ENCODE assay signal across 21 cellular contexts in genomic region chr6:131980791-131981623, GRCh38. TPM values are rescaled to one million over a fixed set of nuclear protein-coding genes. Genes with fewer than 3 reads are reported as not detected.
DNase-seq lines count a peak whose midpoint lies in the region; ATAC-seq, FAIRE-seq and TF ChIP-seq lines count a peak whose summit lies in the region.
"Had no signal": no experiment of that assay in that cellular context is flagged by ENCODE, and none has a peak within 500 bp of the region (broad histone marks: within the 10 kb centered on the region; RNA-seq: fewer than 3 reads in every experiment).

No MANE protein-coding gene starts in this region.

- 37 to 43% methylated on average over 8 of the region's 8 CpGs for WGBS in pancreas, 2 donors

- H3K4me1 ChIP-seq in pancreas, result peaks cover 0 to 9% (median 0%) of the 10 kb centered on the region in 3 donors

- intact Hi-C loops in pancreas (cut with DNase I), result no loop called here

- H3K9me3 Mint-ChIP-seq in HFFc6, result no peaks in the 10 kb centered on the region
- H3K9me3 Mint-ChIP-seq: activated T-helper 17 cell treated with anti-CD3 and anti-CD28 coated beads, Interleukin-2, amount 50 U/mL, for 72 hours; memory B cell had no signal

- H3K27ac ChIP-seq in VCaP (peak overlapping the region; percentile 6; the same call in 1 of the 2 replicates), pancreas (no peak overlapping the region)
- H3K27ac ChIP-seq: adrenal gland, gastroesophageal sphincter, tibial nerve had no signal

- no peak overlapping the region for H3K4me3 Mint-ChIP-seq in HFFc6
- H3K4me3 Mint-ChIP-seq: activated T-helper 17 cell treated with anti-CD3 and anti-CD28 coated beads, Interleukin-2, amount 50 U/mL, for 72 hours; memory B cell had no signal

- H3K4me1 Mint-ChIP-seq in HFFc6 (ENCODE audit: low read depth), result peaks cover 86% of the 10 kb centered on the region
- H3K4me1 Mint-ChIP-seq: activated T-helper 17 cell treated with anti-CD3 and anti-CD28 coated beads, Interleukin-2, amount 50 U/mL, for 72 hours; memory B cell had no signal

- H3K4me3 ChIP-seq in fibroblast of pulmonary artery (replicated peaks; ENCODE audit: low read depth, low read length) (no peak overlapping the region), pancreas (no peak overlapping the region)
- H3K4me3 ChIP-seq: adrenal gland, gastroesophageal sphincter, tibial nerve had no signal

- peak overlapping the region; percentile 27; the same call in 1 of the 2 replicates for H3K27ac Mint-ChIP-seq in HFFc6
- H3K27ac Mint-ChIP-seq: activated T-helper 17 cell treated with anti-CD3 and anti-CD28 coated beads, Interleukin-2, amount 50 U/mL, for 72 hours; memory B cell had no signal

- H3K36me3 Mint-ChIP-seq in HFFc6 (ENCODE audit: low read depth), result no peaks in the 10 kb centered on the region
- H3K36me3 Mint-ChIP-seq: memory B cell had no signal

- ATAC-seq in pancreas (peak in 3 of 4 donors; percentile 57 to 75 (median 60)), GM18907 (IDR thresholded peaks at IDR 0.05; ENCODE audit: unreplicated experiment) (no peak)
- ATAC-seq: activated T-helper 17 cell treated with anti-CD3 and anti-CD28 coated beads, Interleukin-2, amount 50 U/mL, for 72 hours; gastroesophageal sphincter had no signal

- no peaks in the 10 kb centered on the region for H3K9me3 ChIP-seq in pancreas
- H3K9me3 ChIP-seq: adrenal gland, gastroesophageal sphincter, tibial nerve had no signal

- H3K36me3 ChIP-seq in pancreas, result no peaks in the 10 kb centered on the region
- H3K36me3 ChIP-seq: adrenal gland, gastroesophageal sphincter, tibial nerve had no signal

- FAIRE-seq in pancreas (lab: Jason Lieb, UNC), result peak; percentile 60
- FAIRE-seq: endometrium had no signal

- no peaks in the 10 kb centered on the region for H3K27me3 ChIP-seq in pancreas
- H3K27me3 ChIP-seq: adrenal gland, gastroesophageal sphincter, tibial nerve had no signal

- no peaks in the 10 kb centered on the region for H3K27me3 Mint-ChIP-seq in HFFc6 (ENCODE audit: insufficient read depth)
- H3K27me3 Mint-ChIP-seq: memory B cell had no signal

- no peak for TF ChIP-seq CTCF in HFFc6 (IDR thresholded peaks at IDR 0.05)
- TF ChIP-seq CTCF in VCaP (conservative IDR thresholded peaks at IDR 0.05), result no peak
- TF ChIP-seq CTCF in fibroblast of pulmonary artery (IDR thresholded peaks at IDR 0.05; ENCODE audit: low read length, missing control alignments), result no peak
- no peak for TF ChIP-seq CTCF in pancreas (IDR thresholded peaks at IDR 0.05)
- no peak for TF ChIP-seq CTCF in GM10266 (IDR thresholded peaks at IDR 0.05; ENCODE audit: control insufficient read depth, insufficient read depth, low read depth, missing control alignments)

- DNase-seq in HFFc6 (no peak), fibroblast of pulmonary artery (ENCODE audit: low read depth) (peak; percentile 39), pancreas (no peak), NCI-H2107 (lab: John Stamatoyannopoulos, UW) (no peak), GM10266 (ENCODE audit: extremely low spot score) (no peak)
- no peak for DNase-seq in activated CD4-positive, alpha-beta T cell treated with anti-CD3 and anti-CD28 coated beads for 1 hour
- DNase-seq: adrenal gland; DMS53; NCI-H1694 treated with DMSO at 0.1 percent for 48 hours; NK-92 treated with Interleukin-12 subunit alpha and Interleukin-12 subunit beta, amount 100 ng/mL, for 24 hours; retina; Right ventricle myocardium superior; stimulated activated naive CD4-positive, alpha-beta T cell treated with Interleukin-2 at 50 U/mL for 16 hours; T-helper 2 cell had no signal

RNA-seq across cellular contexts. Expression of gene CCN2, which starts 29.8 kb away (rescaled TPM):
- total RNA-seq in HFFc6 (2021; fragmentation: NEBNext Ultra II Directional; extraction: Animal tissue kit (Norgen Biotek cat#: 25700)), result 100 to 1,000 TPM; 493 to 923 (median 550) TPM
- total RNA-seq in pancreas, result 10 to 100 TPM; 22.5 to 68.2 (median 37.7) TPM
- polyA plus RNA-seq in pancreas, result 10 to 100 TPM; 18.4 to 30.4 TPM
- total RNA-seq: activated T-helper 17 cell treated with anti-CD3 and anti-CD28 coated beads, Interleukin-2, amount 50 U/mL, for 72 hours had no signal

Comparison
In these comparisons a context has a peak if more than half of its experiments do, and no peak if none do; other contexts are left out.
1. RNA of gene CCN2, which starts 29.8 kb away (total RNA-seq): 493 to 923 TPM in HFFc6; 22.5 to 68.2 TPM in pancreas; every median in the first group is over 4 times any median in the second.